Comparison of ENCODE assay signal across 1 cellular context in genomic region chr6:42929088-42929927, GRCh38.
A peak's percentile ranks its signal among the peaks of the same experiment; 100 is the strongest.
TF ChIP-seq lines count a peak whose summit lies in the region.

Gene CNPY3, plus strand, starts transcription at chr6:42929480. Its CDS starts 91 bp downstream, at chr6:42929571.

TF ChIP-seq in K562, 482 proteins besides CTCF, POLR2A, EP300 and RAD21 (continued from another document and continues in another):
- TF ChIP-seq CUX1 (CRISPR knock-in tag; IDR thresholded peaks at IDR 0.05) (0 out of 2 replicates have a peak, but pooled peaks have one; percentile 48), ESRRB (CRISPR knock-in tag; IDR thresholded peaks at IDR 0.05; ENCODE audit: borderline replicate concordance) (no peak), PREB (CRISPR knock-in tag; IDR thresholded peaks at IDR 0.05) (no peak), TAF1 (IDR thresholded peaks at IDR 0.05; ENCODE audit: control insufficient read depth, extremely low read depth, insufficient read depth, low read length, severe bottlenecking) (peak; percentile 80), MXI1 (IDR thresholded peaks at IDR 0.05; ENCODE audit: low read depth, low read length) (peak; percentile 94), COPS2 (conservative IDR thresholded peaks at IDR 0.05) (no peak), NKRF (IDR thresholded peaks at IDR 0.05; ENCODE audit: borderline replicate concordance) (peak; percentile 98), PURB (CRISPR knock-in tag; IDR thresholded peaks at IDR 0.05; ENCODE audit: low read depth) (no peak), MAX (CRISPR knock-in tag; IDR thresholded peaks at IDR 0.05) (peak; percentile 98), CREB3L1 (IDR thresholded peaks at IDR 0.05; ENCODE audit: borderline replicate concordance, low read depth) (peak; percentile 90), HES1 (IDR thresholded peaks at IDR 0.05; ENCODE audit: low read depth) (peak; percentile 70), CHD1 (IDR thresholded peaks at IDR 0.05; ENCODE audit: low read length) (no peak), ZNF445 (CRISPR knock-in tag; IDR thresholded peaks at IDR 0.05; ENCODE audit: low read depth) (no peak), ZBTB34 (CRISPR knock-in tag; IDR thresholded peaks at IDR 0.05) (no peak), ATF6 (CRISPR knock-in tag; IDR thresholded peaks at IDR 0.05) (peak; percentile 96), ZNF280A (IDR thresholded peaks at IDR 0.05; ENCODE audit: low read depth, partially characterized antibody) (no peak), ZSCAN29 (IDR thresholded peaks at IDR 0.05) (no peak), ATF2 (CRISPR knock-in tag; IDR thresholded peaks at IDR 0.05) (no peak), FIP1L1 (IDR thresholded peaks at IDR 0.05; ENCODE audit: low read depth, low read length, poor library complexity, severe bottlenecking) (peak; percentile 89), SMARCA4 (IDR thresholded peaks at IDR 0.05) (no peak; the same call in 1 of the 2 replicates), GMEB1 (CRISPR knock-in tag; IDR thresholded peaks at IDR 0.05) (peak; percentile 56), ZNF609 (CRISPR knock-in tag; IDR thresholded peaks at IDR 0.05; ENCODE audit: borderline replicate concordance) (0 out of 2 replicates have a peak, but pooled peaks have one; percentile 83), SIRT6 (IDR thresholded peaks at IDR 0.05; ENCODE audit: low read depth, low read length) (no peak), HNRNPUL1 (IDR thresholded peaks at IDR 0.05; ENCODE audit: low read length) (no peak), NR2C2 (CRISPR knock-in tag; IDR thresholded peaks at IDR 0.05) (no peak), NR2C2 (tag; IDR thresholded peaks at IDR 0.05) (no peak; the same call in none of the 2 replicates), ZNF384 (IDR thresholded peaks at IDR 0.05; ENCODE audit: low read depth, low read length) (peak; percentile 24; the same call in 1 of the 2 replicates), ZSCAN32 (CRISPR knock-in tag; IDR thresholded peaks at IDR 0.05) (0 out of 2 replicates have a peak, but pooled peaks have one; percentile 9)
